Comparison of ENCODE assay signal across 1 cellular context in the genomic region with DNA sequence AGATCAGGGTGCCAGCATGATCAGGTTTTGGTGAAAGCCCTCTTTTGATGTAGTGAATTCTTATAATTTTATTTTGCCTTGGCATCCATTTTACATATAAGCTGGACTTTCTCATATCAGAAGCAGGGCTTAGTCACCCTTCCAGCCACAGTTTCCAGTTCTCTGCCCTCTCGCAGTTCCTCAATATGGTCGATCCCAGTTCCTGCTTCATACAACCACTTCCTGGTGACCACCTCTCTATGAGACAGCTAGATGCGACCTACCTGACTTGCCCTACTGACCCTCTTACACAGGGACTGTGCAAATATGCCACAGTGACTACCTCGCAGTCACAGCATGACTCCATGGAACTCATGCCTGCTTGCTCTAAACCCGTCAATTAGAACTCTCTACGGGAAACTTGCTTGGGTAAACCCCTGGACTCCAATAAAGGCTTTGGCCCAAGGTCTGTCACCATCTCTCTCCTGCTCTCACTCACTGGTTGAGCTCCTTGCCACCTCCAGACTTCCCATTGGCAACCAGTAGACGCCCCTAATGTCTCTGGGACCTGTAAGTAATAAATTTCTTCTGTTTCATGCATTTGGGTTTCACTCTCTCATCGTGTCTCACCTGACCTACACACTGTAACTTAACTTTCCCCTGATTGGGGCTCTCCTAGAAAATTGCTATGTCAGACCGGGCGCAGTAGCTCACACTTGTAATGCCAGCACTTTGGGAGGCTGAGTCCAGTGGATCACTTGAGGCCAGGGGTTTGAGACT.
TF ChIP-seq lines count a peak whose summit lies in the region.

No MANE protein-coding gene starts in this region.

TF ChIP-seq in HepG2, 621 proteins besides CTCF, POLR2A, EP300 and RAD21:
- no peak for TF ChIP-seq ZNF781 (CRISPR knock-in tag; IDR thresholded peaks at IDR 0.05; ENCODE audit: borderline replicate concordance, not compliant biosample characterization)
- no peak for TF ChIP-seq NCOA5 (CRISPR knock-in tag; IDR thresholded peaks at IDR 0.05)
- no peak for TF ChIP-seq IRX3 (CRISPR knock-in tag; IDR thresholded peaks at IDR 0.05; ENCODE audit: borderline replicate concordance, low read depth)
- no peak for TF ChIP-seq MYNN (CRISPR knock-in tag; IDR thresholded peaks at IDR 0.05; ENCODE audit: low read depth)
- TF ChIP-seq, protein P1, sequence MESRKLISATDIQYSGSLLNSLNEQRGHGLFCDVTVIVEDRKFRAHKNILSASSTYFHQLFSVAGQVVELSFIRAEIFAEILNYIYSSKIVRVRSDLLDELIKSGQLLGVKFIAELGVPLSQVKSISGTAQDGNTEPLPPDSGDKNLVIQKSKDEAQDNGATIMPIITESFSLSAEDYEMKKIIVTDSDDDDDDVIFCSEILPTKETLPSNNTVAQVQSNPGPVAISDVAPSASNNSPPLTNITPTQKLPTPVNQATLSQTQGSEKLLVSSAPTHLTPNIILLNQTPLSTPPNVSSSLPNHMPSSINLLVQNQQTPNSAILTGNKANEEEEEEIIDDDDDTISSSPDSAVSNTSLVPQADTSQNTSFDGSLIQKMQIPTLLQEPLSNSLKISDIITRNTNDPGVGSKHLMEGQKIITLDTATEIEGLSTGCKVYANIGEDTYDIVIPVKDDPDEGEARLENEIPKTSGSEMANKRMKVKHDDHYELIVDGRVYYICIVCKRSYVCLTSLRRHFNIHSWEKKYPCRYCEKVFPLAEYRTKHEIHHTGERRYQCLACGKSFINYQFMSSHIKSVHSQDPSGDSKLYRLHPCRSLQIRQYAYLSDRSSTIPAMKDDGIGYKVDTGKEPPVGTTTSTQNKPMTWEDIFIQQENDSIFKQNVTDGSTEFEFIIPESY (CRISPR knock-in tag; IDR thresholded peaks at IDR 0.05) = no peak
- no peak for TF ChIP-seq PHB2 (IDR thresholded peaks at IDR 0.05; ENCODE audit: partially characterized antibody)
- TF ChIP-seq MTA3 (CRISPR knock-in tag; IDR thresholded peaks at IDR 0.05) = no peak
- no peak for TF ChIP-seq NR1H2 (CRISPR knock-in tag; IDR thresholded peaks at IDR 0.05; ENCODE audit: borderline replicate concordance, low read depth)
- TF ChIP-seq SP5 (CRISPR knock-in tag; IDR thresholded peaks at IDR 0.05; ENCODE audit: borderline replicate concordance, low read depth) = no peak
- no peak for TF ChIP-seq FOXO1 (CRISPR knock-in tag; IDR thresholded peaks at IDR 0.05)
- TF ChIP-seq NFE2 (CRISPR knock-in tag; IDR thresholded peaks at IDR 0.05) = no peak
- TF ChIP-seq KMT2B (CRISPR knock-in tag; IDR thresholded peaks at IDR 0.05) = no peak
